Comparison of ENCODE assay signal across 10 cellular contexts in genomic region chr1:50808296-50808695, GRCh38.
"Had no signal": no experiment of that assay in that cellular context is flagged by ENCODE, and none has a peak within 500 bp of the region (broad histone marks: within the 10 kb centered on the region; RNA-seq: fewer than 3 reads in every experiment).

No MANE protein-coding gene starts in this region.

- DNase-seq: GM23248, GOT3, H7, IMR-90, Karpas-422, KBM-7 had no signal

- H2AFZ ChIP-seq: GM23248 had no signal

- H3K27ac ChIP-seq: GM23248, HL-60, KMS-11 had no signal

- H3K4me3 ChIP-seq: GM23248, HAP-1 had no signal

- ATAC-seq: HCT116 had no signal

- H3K36me3 ChIP-seq: HAP-1 had no signal

- H3K9ac ChIP-seq: GM23248, KMS-11 had no signal

- H3K4me2 ChIP-seq: KMS-11 had no signal
